ENCODE assay signal across 8 cellular contexts in genomic region chr5:173581408-173582197, GRCh38. TPM values are rescaled to one million over a fixed set of nuclear protein-coding genes. Genes with fewer than 3 reads are reported as not detected.
A peak's percentile ranks its signal among the peaks of the same experiment; 100 is the strongest.
DNase-seq lines count a peak whose midpoint lies in the region; ATAC-seq, FAIRE-seq and TF ChIP-seq lines count a peak whose summit lies in the region.

No MANE protein-coding gene starts in this region.

- no peaks in the 10 kb centered on the region for H3K9me1 ChIP-seq in keratinocyte (ENCODE audit: control insufficient read depth, extremely low read depth, insufficient read depth, low read length)

- FAIRE-seq in keratinocyte (lab: Jason Lieb, UNC) = no peak

- no peak overlapping the region for H3K4me3 ChIP-seq in adipocyte (ENCODE audit: low read length)
- H3K4me3 ChIP-seq in keratinocyte (ENCODE audit: control insufficient read depth in 2 of 3, extremely low read depth in 1 of 3, insufficient read depth in 2 of 3, low read depth in 1 of 3, low read length in 3 of 3) = no peak overlapping the region

- no peak overlapping the region for H2AFZ ChIP-seq in keratinocyte (ENCODE audit: control insufficient read depth, low read length)

- H3K27me3 ChIP-seq in adipocyte (replicated peaks; ENCODE audit: control insufficient read depth, insufficient read depth, low read length) (no peaks in the 10 kb centered on the region), keratinocyte (ENCODE audit: control insufficient read depth, extremely low read depth, insufficient read depth, low read length) (peaks cover 3% of the 10 kb centered on the region)

- no peak overlapping the region for H3K4me2 ChIP-seq in keratinocyte (ENCODE audit: control insufficient read depth, extremely low read depth, insufficient read depth, low read depth, low read length)

- H3K9me3 ChIP-seq in adipocyte (ENCODE audit: control insufficient read depth, low read length) = peaks cover 12% of the 10 kb centered on the region
- H3K9me3 ChIP-seq in keratinocyte (ENCODE audit: control insufficient read depth, low read depth, low read length) = peaks cover 5% of the 10 kb centered on the region

- in situ Hi-C loops in GM13977 (cut with MboI; ENCODE audit: low pct_unique_long_range_greater_than_20kb, low sequenced_read_pairs, unreplicated experiment) = no loop called here

- no peak for ATAC-seq in HG03159 (IDR thresholded peaks at IDR 0.05; ENCODE audit: unreplicated experiment)

- H3K36me3 ChIP-seq in adipocyte (ENCODE audit: control insufficient read depth, insufficient read depth, low read length, severe bottlenecking) = no peaks in the 10 kb centered on the region
- no peaks in the 10 kb centered on the region for H3K36me3 ChIP-seq in keratinocyte (ENCODE audit: control insufficient read depth in 2 of 2, extremely low read depth in 1 of 2, insufficient read depth in 2 of 2, low read length in 2 of 2)

- H4K20me1 ChIP-seq in keratinocyte (ENCODE audit: control insufficient read depth, extremely low read depth, insufficient read depth, low read length) = no peaks in the 10 kb centered on the region

- DNase-seq in 8988T = peak; percentile 68
- DNase-seq in GM13977 (ENCODE audit: low spot score) = peak; percentile 63
- peak; percentile 19 for DNase-seq in OCI-M1 (lab: John Stamatoyannopoulos, UW)
- peak; percentile 67 for DNase-seq in adipocyte (ENCODE audit: low read depth)
- DNase-seq in keratinocyte (ENCODE audit: low read depth, low spot score) = no peak
- peak; percentile 4 for DNase-seq in stimulated activated naive CD4-positive, alpha-beta T cell treated with Interleukin-2 at 50 U/mL for 16 hours (lab: John Stamatoyannopoulos, UW)
- DNase-seq in putamen (ENCODE audit: low spot score) = no peak

- dilution Hi-C loops in keratinocyte (cut with MboI; ENCODE audit: extremely low pct_ligation_motif_present, low sequenced_read_pairs) = no loop called here

- H3K9ac ChIP-seq in adipocyte (ENCODE audit: low read length) = no peak overlapping the region
- no peak overlapping the region for H3K9ac ChIP-seq in keratinocyte (ENCODE audit: control insufficient read depth, extremely low read depth, insufficient read depth, low read length)

- H3K79me2 ChIP-seq in keratinocyte (ENCODE audit: control insufficient read depth, insufficient read depth, low read length) = no peaks in the 10 kb centered on the region

- no peak overlapping the region for H3K27ac ChIP-seq in keratinocyte (ENCODE audit: control insufficient read depth, insufficient read depth, low read length)

- TF ChIP-seq CTCF in GM13977 (IDR thresholded peaks at IDR 0.05; ENCODE audit: extremely low read depth, insufficient read depth, missing control alignments) (peak; percentile 88), keratinocyte (optimal IDR thresholded peaks at IDR 0.05 in 1 of 3, IDR thresholded peaks at IDR 0.05 in 1 of 3, conservative IDR thresholded peaks at IDR 0.05 in 1 of 3; ENCODE audit: extremely low read depth in 1 of 3, insufficient read depth in 2 of 3, low read length in 3 of 3) (peak; percentile 72 to 83 (median 73))

- H3K4me1 ChIP-seq in adipocyte (ENCODE audit: control insufficient read depth, insufficient read depth, low read length) = peaks cover 19% of the 10 kb centered on the region
- no peaks in the 10 kb centered on the region for H3K4me1 ChIP-seq in keratinocyte (ENCODE audit: control insufficient read depth, extremely low read depth, insufficient read depth, low read length)

RNA-seq across cellular contexts. Expression of gene BOD1, which starts 34.8 kb away (rescaled TPM):
- polyA plus RNA-seq in keratinocyte = 37.5 to 46.8 TPM (median 37.5 TPM) in 3 replicates
- 69.0 TPM for polyA plus RNA-seq in keratinocyte (2011; ENCODE audit: low read depth)
- polyA plus RNA-seq in keratinocyte (2011; cell fraction: cytosol; rRNA removed) = 36.4 and 47.5 TPM in 2 replicates
- polyA plus RNA-seq in keratinocyte (2011; cell fraction: nucleus; rRNA removed) = 32.3 and 41.5 TPM in 2 replicates
- 35.8 and 53.4 TPM in 2 replicates for polyA plus RNA-seq in keratinocyte (2012; ENCODE audit: low replicate concordance)
- polyA minus RNA-seq in keratinocyte = 1.7 to 31.9 TPM (median 30.5 TPM) in 3 replicates
- 26.1 TPM for polyA minus RNA-seq in keratinocyte (2011; cell fraction: cytosol; rRNA and poly(A)+ RNA removed)
- 3.7 and 8.3 TPM in 2 replicates for polyA minus RNA-seq in keratinocyte (2011; cell fraction: nucleus; rRNA and poly(A)+ RNA removed)

Comparison
In these comparisons a context has a peak if more than half of its experiments do, and no peak if none do; other contexts are left out.
1. DNase-seq: peak in 8988T (single experiment), GM13977 (single experiment), OCI-M1 (single experiment), adipocyte (single experiment) and stimulated activated naive CD4-positive, alpha-beta T cell treated with Interleukin-2 at 50 U/mL for 16 hours (single experiment); none in keratinocyte (single experiment) and putamen (single experiment).